Comparison of ENCODE assay signal across 19 cellular contexts in genomic region chr18:59959606-59960005, GRCh38. TPM values are rescaled to one million over a fixed set of nuclear protein-coding genes. Genes with fewer than 3 reads are reported as not detected.
DNase-seq lines count a peak whose midpoint lies in the region; ATAC-seq and TF ChIP-seq lines count a peak whose summit lies in the region.
"Had no signal": no experiment of that assay in that cellular context is flagged by ENCODE, and none has a peak within 500 bp of the region (broad histone marks: within the 10 kb centered on the region; RNA-seq: fewer than 3 reads in every experiment).

No MANE protein-coding gene starts in this region.

- H3K9me2 ChIP-seq in Loucy (replicated peaks; ENCODE audit: low read depth, low read length): no peaks in the 10 kb centered on the region

- no peaks in the 10 kb centered on the region for H3K4me1 Mint-ChIP-seq in activated T-helper 17 cell treated with anti-CD3 and anti-CD28 coated beads, Interleukin-2, amount 50 U/mL, for 72 hours

- H3K4me3 ChIP-seq in ACC112 (ENCODE audit: low read depth, low read length) (no peak overlapping the region), GM12865 (ENCODE audit: low read depth, low read length) (no peak overlapping the region), Loucy (ENCODE audit: low read length, poor library complexity, severe bottlenecking) (no peak overlapping the region), SJCRH30 (no peak overlapping the region)
- H3K4me3 ChIP-seq: K562, MG63 had no signal

- peak overlapping the region; percentile 21 for H3K27ac Mint-ChIP-seq in activated T-helper 17 cell treated with anti-CD3 and anti-CD28 coated beads, Interleukin-2, amount 50 U/mL, for 72 hours
- H3K27ac Mint-ChIP-seq: CD4-positive, alpha-beta T cell; H9 had no signal

- no peaks in the 10 kb centered on the region for H3K36me3 Mint-ChIP-seq in activated T-helper 17 cell treated with anti-CD3 and anti-CD28 coated beads, Interleukin-2, amount 50 U/mL, for 72 hours (ENCODE audit: low read depth)

- peak; percentile 13 for DNase-seq in GM12865 (ENCODE audit: low read depth)
- DNase-seq in GM10248 (ENCODE audit: extremely low spot score): no peak
- no peak for DNase-seq in NCI-H510A treated with DMSO at 0.1 percent for 48 hours (lab: John Stamatoyannopoulos, UW)
- no peak for DNase-seq in SJCRH30
- DNase-seq: Calu3; CD4-positive, alpha-beta T cell; DMS79; GDM1; H9; MG63; NCI-H1105 treated with DMSO at 0.1 percent for 48 hours; NCI-H1930; NCI-H524 had no signal

- no peaks in the 10 kb centered on the region for H4K20me1 ChIP-seq in Loucy (ENCODE audit: insufficient read depth, low read length, poor library complexity, severe bottlenecking)

- peak overlapping the region; percentile 3 for H3K4me2 ChIP-seq in Loucy (ENCODE audit: low read depth, low read length, poor library complexity, severe bottlenecking)

- H3K9me3 ChIP-seq in Loucy (ENCODE audit: insufficient read depth, low read depth, low read length) (no peaks in the 10 kb centered on the region), SJCRH30 (replicated peaks) (no peaks in the 10 kb centered on the region)
- H3K9me3 ChIP-seq: MG63 had no signal

- no peak overlapping the region for H3K27ac ChIP-seq in ACC112 (ENCODE audit: low read depth, low read length)
- H3K27ac ChIP-seq in SJCRH30: no peak overlapping the region

- POLR2A ChIA-PET in GM10248 (lab: Yijun Ruan, JAX): no interaction called here

- CTCF ChIA-PET in GM10248 (lab: Yijun Ruan, JAX): interaction anchor here (0.7 to 1.0 kb wide), 2 partner anchors 11 to 13 kb away, joined by 3 to 4 read pairs; no protein-coding TSS in a partner anchor

- 0 out of 2 replicates have a peak, but pooled peaks cover 4% of the 10 kb centered on the region for H3F3A ChIP-seq in Loucy (ENCODE audit: low read depth)

- peaks cover 14% of the 10 kb centered on the region for H3K27me3 Mint-ChIP-seq in activated T-helper 17 cell treated with anti-CD3 and anti-CD28 coated beads, Interleukin-2, amount 50 U/mL, for 72 hours

- H3K79me2 ChIP-seq in ACC112 (ENCODE audit: control insufficient read depth, insufficient read depth, low read length, unreplicated experiment): no peaks in the 10 kb centered on the region
- no peaks in the 10 kb centered on the region for H3K79me2 ChIP-seq in Loucy (ENCODE audit: insufficient read depth, low read length)

- no peaks in the 10 kb centered on the region for H3K9me3 Mint-ChIP-seq in activated T-helper 17 cell treated with anti-CD3 and anti-CD28 coated beads, Interleukin-2, amount 50 U/mL, for 72 hours
- H3K9me3 Mint-ChIP-seq: CD4-positive, alpha-beta T cell; H9 had no signal

- peak overlapping the region; percentile 55 for H2AFZ ChIP-seq in ACC112 (ENCODE audit: low read length, unreplicated experiment)
- 0 out of 2 replicates have a peak overlapping the region, but pooled peaks have one; percentile 9 for H2AFZ ChIP-seq in Loucy (ENCODE audit: low read length)

- ATAC-seq in activated T-helper 17 cell treated with anti-CD3 and anti-CD28 coated beads, Interleukin-2, amount 50 U/mL, for 72 hours (replicated peaks): no peak
- ATAC-seq in HG03520 (IDR thresholded peaks at IDR 0.05; ENCODE audit: unreplicated experiment): no peak
- ATAC-seq: K562, PC-3 had no signal

- no peak overlapping the region for H3K9ac ChIP-seq in Loucy (ENCODE audit: low read depth, low read length, poor library complexity, severe bottlenecking)

- H3K27me3 ChIP-seq in ACC112 (ENCODE audit: insufficient read depth, low read length) (no peaks in the 10 kb centered on the region), Loucy (ENCODE audit: insufficient read depth, low read length, poor library complexity, severe bottlenecking) (no peaks in the 10 kb centered on the region), SJCRH30 (no peaks in the 10 kb centered on the region)
- H3K27me3 ChIP-seq: MG63 had no signal

- no peak overlapping the region for H3K4me3 Mint-ChIP-seq in activated T-helper 17 cell treated with anti-CD3 and anti-CD28 coated beads, Interleukin-2, amount 50 U/mL, for 72 hours
- H3K4me3 Mint-ChIP-seq: CD4-positive, alpha-beta T cell; H9 had no signal

- H3K36me3 ChIP-seq in ACC112 (ENCODE audit: insufficient read depth, low read length) (no peaks in the 10 kb centered on the region), Loucy (ENCODE audit: insufficient read depth, low read length) (no peaks in the 10 kb centered on the region), SJCRH30 (no peaks in the 10 kb centered on the region)
- H3K36me3 ChIP-seq: MG63 had no signal

- H3K4me1 ChIP-seq in ACC112 (ENCODE audit: control insufficient read depth, insufficient read depth, low read length, unreplicated experiment) (peaks cover 47% of the 10 kb centered on the region), Loucy (ENCODE audit: insufficient read depth, low read length, poor library complexity, severe bottlenecking) (peaks cover 35% of the 10 kb centered on the region), SJCRH30 (peaks cover 20% of the 10 kb centered on the region)

- TF ChIP-seq CTCF in GM12865 (IDR thresholded peaks at IDR 0.05; ENCODE audit: insufficient read depth, low read depth, low read length, missing control alignments) (no peak), Loucy (conservative IDR thresholded peaks at IDR 0.05; ENCODE audit: low read length) (no peak), GM10248 (IDR thresholded peaks at IDR 0.05; ENCODE audit: control extremely low read depth, extremely low read depth, low read depth, missing control alignments) (no peak)

RNA-seq across cellular contexts. Expression of gene PMAIP1, which starts 59.8 kb away (rescaled TPM):
- 10 to 100 TPM; 62.7 to 83.1 TPM for total RNA-seq in activated T-helper 17 cell treated with anti-CD3 and anti-CD28 coated beads, Interleukin-2, amount 50 U/mL, for 72 hours
- 10.6 and 15.7 TPM in 2 replicates for total RNA-seq in SJCRH30 (2014; rRNA removed; shearing (Covaris generic))
